ENCODE assay signal across 28 cellular contexts in genomic region chr5:180098991-180099732, GRCh38. TPM values are rescaled to one million over a fixed set of nuclear protein-coding genes. Genes with fewer than 3 reads are reported as not detected.
DNase-seq lines count a peak whose midpoint lies in the region; ATAC-seq lines count a peak whose summit lies in the region.
"Had no signal": no experiment of that assay in that cellular context is flagged by ENCODE, and none has a peak within 500 bp of the region (broad histone marks: within the 10 kb centered on the region; RNA-seq: fewer than 3 reads in every experiment).

No MANE protein-coding gene starts in this region.

- H3K4me1 Mint-ChIP-seq in stimulated activated memory B cell treated with anti-CD40 and anti-IgM and Interleukin-4, amounts not matched to agents 10 μg/mL and 1 μg/mL and 100 μg/mL, for 72 hours: no peaks in the 10 kb centered on the region
- no peaks in the 10 kb centered on the region for H3K4me1 Mint-ChIP-seq in activated naive CD4-positive, alpha-beta T cell treated with anti-CD3 and anti-CD28 coated beads, Interleukin-2, amount 10 ng/mL, durations not matched to agents 7 days and 5 days
- H3K4me1 Mint-ChIP-seq: activated T-helper 17 cell treated with anti-CD3 and anti-CD28 coated beads, Interleukin-2, amount 50 U/mL, for 72 hours; B cell; CD8-positive, alpha-beta memory T cell; memory B cell; neural progenitor cell had no signal

- H3K4me1 ChIP-seq in NT2/D1 (ENCODE audit: insufficient read depth, insufficient read length): no peaks in the 10 kb centered on the region
- H3K4me1 ChIP-seq: gastrocnemius medialis, neural progenitor cell, sigmoid colon, SJCRH30, tibial artery had no signal

- CTCF ChIA-PET in activated naive CD4-positive, alpha-beta T cell treated with anti-CD3 and anti-CD28 coated beads, Interleukin-2, amount 10 ng/mL, durations not matched to agents 7 days and 5 days (lab: Charles Lee): no interaction called here

- no peaks in the 10 kb centered on the region for H3K9me3 Mint-ChIP-seq in stimulated activated memory B cell treated with anti-CD40 and anti-IgM and Interleukin-4, amounts not matched to agents 10 μg/mL and 1 μg/mL and 100 μg/mL, for 72 hours
- no peaks in the 10 kb centered on the region for H3K9me3 Mint-ChIP-seq in activated naive CD4-positive, alpha-beta T cell treated with anti-CD3 and anti-CD28 coated beads, Interleukin-2, amount 10 ng/mL, durations not matched to agents 7 days and 5 days
- H3K9me3 Mint-ChIP-seq: activated T-helper 17 cell treated with anti-CD3 and anti-CD28 coated beads, Interleukin-2, amount 50 U/mL, for 72 hours; CD8-positive, alpha-beta memory T cell had no signal

- H3K9me3 ChIP-seq in NT2/D1 (ENCODE audit: insufficient read depth, low read length): no peaks in the 10 kb centered on the region; the same call in 1 of the 2 replicates
- H3K9me3 ChIP-seq: gastrocnemius medialis, sigmoid colon, SJCRH30, tibial artery had no signal

- H3K4me3 ChIP-seq in NT2/D1 (ENCODE audit: insufficient read length, low read depth): no peak overlapping the region
- H3K4me3 ChIP-seq: gastrocnemius medialis, GM12878, neural progenitor cell, sigmoid colon, SJCRH30, tibial artery had no signal

- no peak overlapping the region for H3K4me3 Mint-ChIP-seq in stimulated activated memory B cell treated with anti-CD40 and anti-IgM and Interleukin-4, amounts not matched to agents 10 μg/mL and 1 μg/mL and 100 μg/mL, for 72 hours
- no peak overlapping the region for H3K4me3 Mint-ChIP-seq in activated naive CD4-positive, alpha-beta T cell treated with anti-CD3 and anti-CD28 coated beads, Interleukin-2, amount 10 ng/mL, durations not matched to agents 7 days and 5 days
- H3K4me3 Mint-ChIP-seq: activated T-helper 17 cell treated with anti-CD3 and anti-CD28 coated beads, Interleukin-2, amount 50 U/mL, for 72 hours; B cell; CD8-positive, alpha-beta memory T cell; memory B cell; neural progenitor cell had no signal

- H3K27me3 Mint-ChIP-seq in stimulated activated memory B cell treated with anti-CD40 and anti-IgM and Interleukin-4, amounts not matched to agents 10 μg/mL and 1 μg/mL and 100 μg/mL, for 72 hours: peaks cover 34% of the 10 kb centered on the region
- H3K27me3 Mint-ChIP-seq in activated naive CD4-positive, alpha-beta T cell treated with anti-CD3 and anti-CD28 coated beads, Interleukin-2, amount 10 ng/mL, durations not matched to agents 7 days and 5 days: no peaks in the 10 kb centered on the region

- peak; percentile 7 to 12 for DNase-seq in activated T-cell treated with anti-CD3 and anti-CD28 coated beads, Interleukin-2, amount 50 U/mL, for 48 hours
- DNase-seq in activated T-cell treated with anti-CD3 and anti-CD28 coated beads for 4 hours: no peak
- no peak for DNase-seq in NT2/D1 (ENCODE audit: low read depth, low spot score)
- peak; percentile 40 for DNase-seq in left lobe of liver (ENCODE audit: low spot score)
- no peak for DNase-seq in activated naive CD4-positive, alpha-beta T cell treated with anti-CD3 and anti-CD28 coated beads, Interleukin-2, amount 10 ng/mL, durations not matched to agents 7 days and 5 days
- no peak for DNase-seq in DMS53 treated with DMSO at 0.1 percent for 48 hours (lab: John Stamatoyannopoulos, UW; ENCODE audit: unreplicated experiment)
- DNase-seq in NCI-H2029 treated with DMSO at 0.1 percent for 48 hours (lab: John Stamatoyannopoulos, UW): no peak
- DNase-seq: activated CD4-positive, alpha-beta T cell treated with anti-CD3 and anti-CD28 coated beads, Interleukin-2, amount 50 U/mL, for 1 hour; activated naive CD4-positive, alpha-beta T cell treated with anti-CD3 and anti-CD28 coated beads, Interleukin-2, amount 50 U/mL, for 16 hours; brain microvascular endothelial cell; CD8-positive, alpha-beta memory T cell; DMS 273 treated with DMSO at 0.1 percent for 48 hours; gastrocnemius medialis; KG1; NCI-H1092 treated with DMSO at 0.1 percent for 48 hours; NCI-H187; NCI-H524 treated with DMSO at 0.1 percent for 48 hours; sigmoid colon; SJCRH30; stimulated activated CD4-positive, alpha-beta T cell treated with anti-CD3 and anti-CD28 coated beads, Interleukin-4, amount 100 ng/mL, for 1 hour; T1000 had no signal

- no peak overlapping the region for H3K27ac Mint-ChIP-seq in stimulated activated memory B cell treated with anti-CD40 and anti-IgM and Interleukin-4, amounts not matched to agents 10 μg/mL and 1 μg/mL and 100 μg/mL, for 72 hours
- H3K27ac Mint-ChIP-seq in activated naive CD4-positive, alpha-beta T cell treated with anti-CD3 and anti-CD28 coated beads, Interleukin-2, amount 10 ng/mL, durations not matched to agents 7 days and 5 days: no peak overlapping the region
- H3K27ac Mint-ChIP-seq: activated T-helper 17 cell treated with anti-CD3 and anti-CD28 coated beads, Interleukin-2, amount 50 U/mL, for 72 hours; B cell; CD8-positive, alpha-beta memory T cell; memory B cell; neural progenitor cell had no signal

- H3K27me3 ChIP-seq in NT2/D1 (ENCODE audit: insufficient read depth, insufficient read length): no peaks in the 10 kb centered on the region
- H3K27me3 ChIP-seq: brain microvascular endothelial cell, neural progenitor cell, sigmoid colon, SJCRH30 had no signal

- no peak for ATAC-seq in left lobe of liver
- peak; percentile 14 for ATAC-seq in stimulated activated memory B cell treated with anti-CD40 and anti-IgM and Interleukin-4, amounts not matched to agents 10 μg/mL and 1 μg/mL and 100 μg/mL, for 72 hours
- ATAC-seq: activated T-helper 17 cell treated with anti-CD3 and anti-CD28 coated beads, Interleukin-2, amount 50 U/mL, for 72 hours; gastrocnemius medialis; GM12878 had no signal

- H3K9ac ChIP-seq in NT2/D1 (ENCODE audit: insufficient read length, low read depth): peak overlapping the region; percentile 21
- H3K9ac ChIP-seq: neural progenitor cell had no signal

- no peaks in the 10 kb centered on the region for H3K36me3 ChIP-seq in NT2/D1 (ENCODE audit: insufficient read depth, insufficient read length, low read length)
- H3K36me3 ChIP-seq: brain microvascular endothelial cell, gastrocnemius medialis, neural progenitor cell, sigmoid colon, SJCRH30, tibial artery had no signal

- no peaks in the 10 kb centered on the region for H3K36me3 Mint-ChIP-seq in stimulated activated memory B cell treated with anti-CD40 and anti-IgM and Interleukin-4, amounts not matched to agents 10 μg/mL and 1 μg/mL and 100 μg/mL, for 72 hours
- H3K36me3 Mint-ChIP-seq in activated naive CD4-positive, alpha-beta T cell treated with anti-CD3 and anti-CD28 coated beads, Interleukin-2, amount 10 ng/mL, durations not matched to agents 7 days and 5 days: no peaks in the 10 kb centered on the region
- H3K36me3 Mint-ChIP-seq: CD8-positive, alpha-beta memory T cell; memory B cell; neural progenitor cell had no signal

RNA-seq across cellular contexts. Expression of gene RNF130, which starts 27.6 kb away (rescaled TPM):
- total RNA-seq in left lobe of liver: 102 TPM

Comparison
In these comparisons a context has a peak if more than half of its experiments do, and no peak if none do; other contexts are left out.
1. DNase-seq: peak in activated T-cell treated with anti-CD3 and anti-CD28 coated beads, Interleukin-2, amount 50 U/mL, for 48 hours (2 of 2) and left lobe of liver (single experiment); none in activated T-cell treated with anti-CD3 and anti-CD28 coated beads for 4 hours (single experiment), NT2/D1 (single experiment), activated naive CD4-positive, alpha-beta T cell treated with anti-CD3 and anti-CD28 coated beads, Interleukin-2, amount 10 ng/mL, durations not matched to agents 7 days and 5 days (single experiment), DMS53 treated with DMSO at 0.1 percent for 48 hours (single experiment) and NCI-H2029 treated with DMSO at 0.1 percent for 48 hours (single experiment).